1 cellular context compared by ENCODE assay signal in the genomic region with DNA sequence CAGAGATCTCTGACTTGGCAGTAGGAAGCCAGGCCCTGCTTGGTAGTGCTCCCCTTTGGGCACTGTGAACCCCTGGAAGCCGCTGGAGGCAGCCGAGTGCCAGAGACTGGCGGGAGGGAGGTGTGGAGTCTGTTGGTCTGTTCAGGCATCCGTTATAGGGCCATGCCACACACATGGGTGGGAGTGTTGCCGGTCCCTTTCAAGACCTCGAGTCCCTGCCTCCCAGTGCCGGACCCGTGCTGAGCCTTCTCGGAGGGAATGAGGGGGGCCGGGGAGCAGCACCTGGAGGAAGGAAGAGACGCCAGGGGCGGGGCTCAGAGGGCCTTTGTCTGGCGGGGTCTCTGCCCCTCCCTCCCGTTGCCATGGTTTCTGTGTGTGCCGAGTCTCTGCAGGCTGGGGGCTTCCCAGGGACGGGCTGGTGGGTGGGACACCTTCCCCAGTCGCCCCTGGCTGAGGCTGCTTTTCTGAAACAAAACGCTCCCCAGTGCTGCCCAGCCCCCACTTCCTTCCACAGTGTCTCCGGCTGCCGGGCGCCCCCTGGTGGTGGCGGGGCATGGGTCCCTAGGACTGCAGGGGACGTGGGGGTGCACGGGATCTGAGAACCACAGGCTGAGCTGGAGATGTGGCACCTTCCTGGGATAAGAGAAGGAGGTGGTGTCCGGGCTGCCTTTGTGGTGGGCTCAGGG.
TF ChIP-seq lines count a peak whose summit lies in the region.

No MANE protein-coding gene starts in this region.

TF ChIP-seq in GM23338, 12 proteins besides CTCF, POLR2A, EP300 and RAD21:
- TF ChIP-seq, protein P1, sequence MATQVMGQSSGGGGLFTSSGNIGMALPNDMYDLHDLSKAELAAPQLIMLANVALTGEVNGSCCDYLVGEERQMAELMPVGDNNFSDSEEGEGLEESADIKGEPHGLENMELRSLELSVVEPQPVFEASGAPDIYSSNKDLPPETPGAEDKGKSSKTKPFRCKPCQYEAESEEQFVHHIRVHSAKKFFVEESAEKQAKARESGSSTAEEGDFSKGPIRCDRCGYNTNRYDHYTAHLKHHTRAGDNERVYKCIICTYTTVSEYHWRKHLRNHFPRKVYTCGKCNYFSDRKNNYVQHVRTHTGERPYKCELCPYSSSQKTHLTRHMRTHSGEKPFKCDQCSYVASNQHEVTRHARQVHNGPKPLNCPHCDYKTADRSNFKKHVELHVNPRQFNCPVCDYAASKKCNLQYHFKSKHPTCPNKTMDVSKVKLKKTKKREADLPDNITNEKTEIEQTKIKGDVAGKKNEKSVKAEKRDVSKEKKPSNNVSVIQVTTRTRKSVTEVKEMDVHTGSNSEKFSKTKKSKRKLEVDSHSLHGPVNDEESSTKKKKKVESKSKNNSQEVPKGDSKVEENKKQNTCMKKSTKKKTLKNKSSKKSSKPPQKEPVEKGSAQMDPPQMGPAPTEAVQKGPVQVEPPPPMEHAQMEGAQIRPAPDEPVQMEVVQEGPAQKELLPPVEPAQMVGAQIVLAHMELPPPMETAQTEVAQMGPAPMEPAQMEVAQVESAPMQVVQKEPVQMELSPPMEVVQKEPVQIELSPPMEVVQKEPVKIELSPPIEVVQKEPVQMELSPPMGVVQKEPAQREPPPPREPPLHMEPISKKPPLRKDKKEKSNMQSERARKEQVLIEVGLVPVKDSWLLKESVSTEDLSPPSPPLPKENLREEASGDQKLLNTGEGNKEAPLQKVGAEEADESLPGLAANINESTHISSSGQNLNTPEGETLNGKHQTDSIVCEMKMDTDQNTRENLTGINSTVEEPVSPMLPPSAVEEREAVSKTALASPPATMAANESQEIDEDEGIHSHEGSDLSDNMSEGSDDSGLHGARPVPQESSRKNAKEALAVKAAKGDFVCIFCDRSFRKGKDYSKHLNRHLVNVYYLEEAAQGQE (IDR thresholded peaks at IDR 0.05; ENCODE audit: unreplicated experiment), result no peak
- TF ChIP-seq, protein P2, sequence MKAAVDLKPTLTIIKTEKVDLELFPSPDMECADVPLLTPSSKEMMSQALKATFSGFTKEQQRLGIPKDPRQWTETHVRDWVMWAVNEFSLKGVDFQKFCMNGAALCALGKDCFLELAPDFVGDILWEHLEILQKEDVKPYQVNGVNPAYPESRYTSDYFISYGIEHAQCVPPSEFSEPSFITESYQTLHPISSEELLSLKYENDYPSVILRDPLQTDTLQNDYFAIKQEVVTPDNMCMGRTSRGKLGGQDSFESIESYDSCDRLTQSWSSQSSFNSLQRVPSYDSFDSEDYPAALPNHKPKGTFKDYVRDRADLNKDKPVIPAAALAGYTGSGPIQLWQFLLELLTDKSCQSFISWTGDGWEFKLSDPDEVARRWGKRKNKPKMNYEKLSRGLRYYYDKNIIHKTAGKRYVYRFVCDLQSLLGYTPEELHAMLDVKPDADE (IDR thresholded peaks at IDR 0.05), result peak; percentile 68
- TF ChIP-seq CREB1 (CRISPR knock-in tag; IDR thresholded peaks at IDR 0.05; ENCODE audit: low read depth), result peak; percentile 66
